20 cellular contexts compared by ENCODE assay signal in the genomic region with DNA sequence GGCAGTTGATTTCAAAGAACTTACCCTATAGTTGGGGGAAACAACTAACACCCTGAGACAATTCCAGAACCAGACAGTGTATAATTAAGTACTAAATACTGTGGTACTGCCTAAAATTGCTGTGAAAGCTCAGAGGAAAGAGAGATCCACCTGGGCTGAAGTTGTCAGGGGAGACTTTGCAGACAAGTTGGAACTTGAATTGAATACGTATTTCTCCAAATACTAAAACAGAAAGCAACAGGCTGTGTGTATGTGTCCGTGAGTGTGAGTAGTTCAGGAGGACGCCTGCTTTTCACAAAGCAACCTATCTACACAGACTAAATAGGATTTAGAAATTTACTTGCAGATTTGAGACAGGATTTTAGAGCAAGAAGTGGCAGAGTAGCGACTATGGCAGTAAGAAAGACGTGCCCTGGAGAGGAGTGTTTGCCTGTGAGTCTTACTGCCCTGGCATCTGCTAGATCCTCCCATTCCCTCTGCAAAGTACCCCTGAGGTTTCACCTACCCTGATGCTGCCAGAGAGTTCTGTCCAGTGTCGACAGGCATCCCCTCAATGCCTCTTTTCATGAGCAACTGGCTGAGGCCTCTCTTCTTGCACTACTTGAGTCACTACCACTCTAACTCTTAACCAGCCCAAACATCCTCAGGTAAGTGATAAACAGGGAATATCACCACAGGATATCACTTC. TPM values are rescaled to one million over a fixed set of nuclear protein-coding genes. Genes with fewer than 3 reads are reported as not detected.
DNase-seq lines count a peak whose midpoint lies in the region; ATAC-seq and TF ChIP-seq lines count a peak whose summit lies in the region.
"Had no signal": no experiment of that assay in that cellular context is flagged by ENCODE, and none has a peak within 500 bp of the region (broad histone marks: within the 10 kb centered on the region; RNA-seq: fewer than 3 reads in every experiment).

No MANE protein-coding gene starts in this region.

- H3K9me3 Mint-ChIP-seq in MCF 10A (ENCODE audit: unreplicated experiment) = no peaks in the 10 kb centered on the region
- peaks cover 5% of the 10 kb centered on the region; the same call in 1 of the 2 replicates for H3K9me3 Mint-ChIP-seq in WTC11
- H3K9me3 Mint-ChIP-seq: H9 had no signal

- H3K4me1 ChIP-seq in breast epithelium = no peaks in the 10 kb centered on the region
- H3K4me1 ChIP-seq: Peyer's patch had no signal

- POLR2A ChIA-PET in MCF 10A (lab: Yijun Ruan, JAX) (interaction anchor here (1.3 kb wide), 1 partner anchor 10 kb away, joined by 3 read pairs; no protein-coding TSS in a partner anchor), WTC11 (lab: Charles Lee) (no interaction called here)

- ATAC-seq in WTC11 = peak; percentile 39
- no peak for ATAC-seq in GM18868 (IDR thresholded peaks at IDR 0.05; ENCODE audit: unreplicated experiment)
- no peak for ATAC-seq in GM19324 (IDR thresholded peaks at IDR 0.05; ENCODE audit: low FRiP score, unreplicated experiment)

- H3K27ac ChIP-seq in breast epithelium = no peak overlapping the region
- H3K27ac ChIP-seq: Peyer's patch had no signal

- no peaks in the 10 kb centered on the region for H3K36me3 ChIP-seq in breast epithelium
- H3K36me3 ChIP-seq: Peyer's patch had no signal

- TF ChIP-seq CTCF in MCF 10A (IDR thresholded peaks at IDR 0.05; ENCODE audit: unreplicated experiment) (no peak), breast epithelium (IDR thresholded peaks at IDR 0.05) (no peak), WTC11 (IDR thresholded peaks at IDR 0.05) (no peak)

- no peak for TF ChIP-seq POLR2A in breast epithelium (IDR thresholded peaks at IDR 0.05)

- intact Hi-C loops in MCF 10A (cut with micrococcal nuclease) (no loop called here), breast epithelium (cut with DNase I; ENCODE audit: low total_unique reads) (no loop called here)

- H3K4me3 Mint-ChIP-seq in MCF 10A (ENCODE audit: unreplicated experiment) (peak overlapping the region; percentile 60), WTC11 (no peak overlapping the region)
- H3K4me3 Mint-ChIP-seq: B cell, H9 had no signal

- CTCF ChIA-PET in MCF 10A (lab: Yijun Ruan, JAX) (no interaction called here), WTC11 (lab: Charles Lee) (no interaction called here)

- H3K36me3 Mint-ChIP-seq in MCF 10A (ENCODE audit: insufficient read depth, unreplicated experiment) (no peaks in the 10 kb centered on the region), WTC11 (no peaks in the 10 kb centered on the region)

- H3K27me3 ChIP-seq in breast epithelium = no peaks in the 10 kb centered on the region
- H3K27me3 ChIP-seq: Peyer's patch had no signal

- H3K4me1 Mint-ChIP-seq in MCF 10A (ENCODE audit: insufficient read depth, unreplicated experiment) (peaks cover 15% of the 10 kb centered on the region), WTC11 (peaks cover 10% of the 10 kb centered on the region)
- H3K4me1 Mint-ChIP-seq: B cell had no signal

- DNase-seq in MCF 10A (ENCODE audit: unreplicated experiment) (peak; percentile 17), breast epithelium (ENCODE audit: low spot score in 2 of 2) (no peak), WTC11 (ENCODE audit: low spot score) (no peak), islet precursor cell (peak; percentile 57), T-helper 1 cell (no peak)
- no peak for DNase-seq in activated T-cell treated with anti-CD3 and anti-CD28 coated beads, Interleukin-2, amount 50 U/mL, for 48 hours
- DNase-seq: DND-41, H9, KG1, NCI-H1436, NCI-H1930, NCI-H2171, NCI-H446, NCI-H774, Peyer's patch, Right ventricle myocardium superior, SW 1271 had no signal

- H3K27me3 Mint-ChIP-seq in MCF 10A (ENCODE audit: insufficient read depth, unreplicated experiment) (no peaks in the 10 kb centered on the region), WTC11 (ENCODE audit: low read depth) (no peaks in the 10 kb centered on the region)
- H3K27me3 Mint-ChIP-seq: B cell had no signal

- no peak overlapping the region for H3K4me3 ChIP-seq in breast epithelium
- H3K4me3 ChIP-seq: Peyer's patch had no signal

- H3K27ac Mint-ChIP-seq in MCF 10A (ENCODE audit: low read depth, unreplicated experiment) (peak overlapping the region; percentile 98), WTC11 (no peak overlapping the region; the same call in 1 of the 2 replicates)
- H3K27ac Mint-ChIP-seq: B cell had no signal

- no peaks in the 10 kb centered on the region for H3K9me3 ChIP-seq in breast epithelium
- H3K9me3 ChIP-seq: Peyer's patch had no signal

- no TSS peak for BruUV-seq in MCF 10A (replicated peaks; lab: Mats Ljungman, UMichigan)

TF ChIP-seq in WTC11, 78 proteins besides CTCF, POLR2A, EP300 and RAD21:
- TF ChIP-seq JUN (CRISPR knock-in tag; IDR thresholded peaks at IDR 0.05) = no peak
- TF ChIP-seq OVOL2 (CRISPR knock-in tag; IDR thresholded peaks at IDR 0.05; ENCODE audit: borderline replicate concordance) = no peak

RNA-seq across cellular contexts. Expression of gene BMP4, which starts 37.4 kb away (rescaled TPM):
- 0.28 and 0.54 TPM in 2 replicates for total RNA-seq in MCF 10A (2022)
- 10 to 100 TPM; 17.0 to 51.8 (median 17.7) TPM for total RNA-seq in breast epithelium
- 7.8 to 9.8 TPM (median 8.4 TPM) in 3 replicates for total RNA-seq in WTC11 (2021)
- total RNA-seq: B cell had no signal

Comparison
In these comparisons a context has a peak if more than half of its experiments do, and no peak if none do; other contexts are left out.
1. DNase-seq: peak in MCF 10A (single experiment) and islet precursor cell (single experiment); none in breast epithelium (0 of 2), WTC11 (single experiment), activated T-cell treated with anti-CD3 and anti-CD28 coated beads, Interleukin-2, amount 50 U/mL, for 48 hours (0 of 2) and T-helper 1 cell (0 of 5).